In the genomic region with DNA sequence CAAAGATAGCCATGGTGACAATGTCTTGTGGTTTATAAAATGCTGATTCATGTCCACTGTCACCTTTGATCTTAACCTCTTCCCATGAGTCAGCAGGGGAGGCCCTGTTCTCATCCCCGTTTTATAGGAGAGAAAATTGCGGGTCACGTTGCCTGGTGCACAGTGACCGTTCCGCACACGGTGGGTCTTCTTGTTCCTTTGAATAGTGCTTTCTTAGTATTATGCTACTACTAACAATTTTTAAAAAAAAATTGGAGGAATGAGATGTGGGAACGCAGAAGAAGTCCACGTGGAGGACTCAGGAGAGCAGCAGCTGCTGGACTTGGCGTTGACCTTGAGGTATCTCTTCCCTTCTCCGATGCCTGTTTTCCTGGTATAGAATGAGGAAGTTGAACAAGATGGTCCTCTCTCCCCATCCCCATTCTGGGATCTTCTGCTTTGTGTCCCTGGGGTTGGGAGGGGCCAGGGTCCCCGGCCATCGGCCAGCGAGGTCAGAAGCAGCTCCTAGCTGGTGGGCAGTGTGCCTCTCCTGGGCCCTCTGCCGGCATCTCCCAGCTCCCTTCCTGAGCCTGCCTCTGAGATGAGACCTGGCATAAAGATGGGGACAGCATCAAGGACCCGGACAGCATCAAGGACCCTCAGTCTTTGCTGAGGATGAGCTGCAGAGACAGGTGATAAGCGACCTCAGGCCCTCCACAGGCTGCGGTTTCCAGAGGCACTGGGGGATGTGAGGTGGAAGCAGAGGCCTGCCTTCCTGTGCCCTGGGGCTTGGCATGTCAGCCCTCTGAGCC, we compare ENCODE assay signal across 1 cellular context.
TF ChIP-seq lines count a peak whose summit lies in the region.

No MANE protein-coding gene starts in this region.

TF ChIP-seq in SK-N-SH, 30 proteins besides CTCF, POLR2A, EP300 and RAD21:
- TF ChIP-seq, protein P1, sequence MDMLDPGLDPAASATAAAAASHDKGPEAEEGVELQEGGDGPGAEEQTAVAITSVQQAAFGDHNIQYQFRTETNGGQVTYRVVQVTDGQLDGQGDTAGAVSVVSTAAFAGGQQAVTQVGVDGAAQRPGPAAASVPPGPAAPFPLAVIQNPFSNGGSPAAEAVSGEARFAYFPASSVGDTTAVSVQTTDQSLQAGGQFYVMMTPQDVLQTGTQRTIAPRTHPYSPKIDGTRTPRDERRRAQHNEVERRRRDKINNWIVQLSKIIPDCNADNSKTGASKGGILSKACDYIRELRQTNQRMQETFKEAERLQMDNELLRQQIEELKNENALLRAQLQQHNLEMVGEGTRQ (IDR thresholded peaks at IDR 0.05; ENCODE audit: borderline replicate concordance, low read depth, low read length), result no peak
- TF ChIP-seq RCOR1 (IDR thresholded peaks at IDR 0.05; ENCODE audit: low read length), result no peak
- TF ChIP-seq SMC3 (IDR thresholded peaks at IDR 0.05; ENCODE audit: low read depth, low read length), result no peak
- TF ChIP-seq, protein P2, sequence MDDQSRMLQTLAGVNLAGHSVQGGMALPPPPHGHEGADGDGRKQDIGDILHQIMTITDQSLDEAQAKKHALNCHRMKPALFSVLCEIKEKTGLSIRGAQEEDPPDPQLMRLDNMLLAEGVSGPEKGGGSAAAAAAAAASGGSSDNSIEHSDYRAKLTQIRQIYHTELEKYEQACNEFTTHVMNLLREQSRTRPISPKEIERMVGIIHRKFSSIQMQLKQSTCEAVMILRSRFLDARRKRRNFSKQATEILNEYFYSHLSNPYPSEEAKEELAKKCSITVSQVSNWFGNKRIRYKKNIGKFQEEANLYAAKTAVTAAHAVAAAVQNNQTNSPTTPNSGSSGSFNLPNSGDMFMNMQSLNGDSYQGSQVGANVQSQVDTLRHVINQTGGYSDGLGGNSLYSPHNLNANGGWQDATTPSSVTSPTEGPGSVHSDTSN (IDR thresholded peaks at IDR 0.05), result no peak
TF ChIP-seq in SK-N-SH: peak in this region for 0.
